ENCODE assay signal across 12 cellular contexts in the genomic region with DNA sequence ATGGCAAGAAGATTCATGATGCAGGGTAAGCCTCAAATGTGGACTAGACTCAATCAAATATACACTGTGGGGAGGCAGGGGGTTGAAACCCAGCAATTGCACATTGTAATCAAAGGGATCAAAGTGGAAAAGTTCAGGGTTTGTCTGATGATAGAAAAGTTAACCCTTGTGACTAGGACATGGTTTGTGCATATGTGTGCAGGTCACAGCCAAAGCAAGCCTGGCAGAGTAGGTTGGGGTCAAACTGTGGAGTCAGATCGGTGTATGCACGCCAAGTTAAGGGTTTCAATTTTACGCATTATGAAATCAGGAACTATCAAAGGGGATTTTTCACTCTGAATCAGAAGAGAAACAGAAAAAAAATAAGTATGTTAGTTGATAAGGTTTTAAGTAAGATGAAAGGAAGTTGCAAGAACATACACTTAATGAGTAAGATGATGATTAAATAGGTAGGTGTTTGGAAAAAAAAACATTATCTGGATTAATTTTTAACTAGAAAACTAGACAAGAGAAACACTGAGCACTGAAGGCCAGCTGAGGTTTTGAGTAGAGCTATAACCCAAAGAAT.
DNase-seq lines count a peak whose midpoint lies in the region; ATAC-seq lines count a peak whose summit lies in the region.
"Had no signal": no experiment of that assay in that cellular context is flagged by ENCODE, and none has a peak within 500 bp of the region (broad histone marks: within the 10 kb centered on the region; RNA-seq: fewer than 3 reads in every experiment).

No MANE protein-coding gene starts in this region.

- DNase-seq in activated naive CD4-positive, alpha-beta T cell (lab: John Stamatoyannopoulos, UW): no peak
- DNase-seq in cerebellar cortex (ENCODE audit: low spot score) (no peak), NCI-H748 treated with DMSO at 0.1 percent for 48 hours (lab: John Stamatoyannopoulos, UW) (no peak), hypothalamus (lab: John Stamatoyannopoulos, UW) (no peak)
- DNase-seq: activated CD8-positive, alpha-beta memory T cell treated with anti-CD3 and anti-CD28 coated beads for 24 hours; NCI-H1105; SHP77 treated with DMSO at 0.1 percent for 48 hours; spleen had no signal

- H3K9me3 Mint-ChIP-seq in T-helper 1 cell treated with Interleukin-12 subunit alpha and Interleukin-12 subunit beta and Interleukin-4 antibody, amounts not matched to agents 30 μg/mL and 1 μg/mL, for 36 hours: no peaks in the 10 kb centered on the region

- ATAC-seq in GM18508 (IDR thresholded peaks at IDR 0.05; ENCODE audit: insufficient read depth, unreplicated experiment) (peak; percentile 95), GM19455 (IDR thresholded peaks at IDR 0.05; ENCODE audit: unreplicated experiment) (peak; percentile 95), HG02885 (IDR thresholded peaks at IDR 0.05; ENCODE audit: poor library complexity, unreplicated experiment) (peak; percentile 96)

- no peaks in the 10 kb centered on the region for H3K27me3 Mint-ChIP-seq in T-helper 1 cell treated with Interleukin-12 subunit alpha and Interleukin-12 subunit beta and Interleukin-4 antibody, amounts not matched to agents 30 μg/mL and 1 μg/mL, for 36 hours (ENCODE audit: low read depth)

- H3K36me3 Mint-ChIP-seq in T-helper 1 cell treated with Interleukin-12 subunit alpha and Interleukin-12 subunit beta and Interleukin-4 antibody, amounts not matched to agents 30 μg/mL and 1 μg/mL, for 36 hours (ENCODE audit: low read depth): no peaks in the 10 kb centered on the region

- no peaks in the 10 kb centered on the region for H3K4me1 Mint-ChIP-seq in T-helper 1 cell treated with Interleukin-12 subunit alpha and Interleukin-12 subunit beta and Interleukin-4 antibody, amounts not matched to agents 30 μg/mL and 1 μg/mL, for 36 hours (ENCODE audit: low read depth)

- H3K27ac Mint-ChIP-seq in T-helper 1 cell treated with Interleukin-12 subunit alpha and Interleukin-12 subunit beta and Interleukin-4 antibody, amounts not matched to agents 30 μg/mL and 1 μg/mL, for 36 hours: peak overlapping the region; percentile 21

- no peak overlapping the region for H3K4me3 Mint-ChIP-seq in T-helper 1 cell treated with Interleukin-12 subunit alpha and Interleukin-12 subunit beta and Interleukin-4 antibody, amounts not matched to agents 30 μg/mL and 1 μg/mL, for 36 hours
